In genomic region chr6:147075326-147075840, GRCh38 we compare ENCODE assay signal across 12 cellular contexts.
DNase-seq lines count a peak whose midpoint lies in the region; ATAC-seq and TF ChIP-seq lines count a peak whose summit lies in the region.
"Had no signal": no experiment of that assay in that cellular context is flagged by ENCODE, and none has a peak within 500 bp of the region (broad histone marks: within the 10 kb centered on the region; RNA-seq: fewer than 3 reads in every experiment).

No MANE protein-coding gene starts in this region.

- H3K4me3 ChIP-seq in Panc1 (ENCODE audit: low read depth in 2 of 2, low read length in 2 of 2) (no peak overlapping the region), parathyroid adenoma (ENCODE audit: low read depth, low read length) (no peak overlapping the region), HAP-1 (no peak overlapping the region)
- H3K4me3 ChIP-seq: GM23338 had no signal

- H3K9me3 ChIP-seq in Panc1 (ENCODE audit: control insufficient read depth, insufficient read depth, low read depth, low read length) (no peaks in the 10 kb centered on the region), parathyroid adenoma (ENCODE audit: control insufficient read depth, low read length) (no peaks in the 10 kb centered on the region), HAP-1 (no peaks in the 10 kb centered on the region)

- POLR2A ChIA-PET in Panc1 (lab: Charles Lee): no interaction called here

- no peaks in the 10 kb centered on the region for H3K79me2 ChIP-seq in parathyroid adenoma

- no peaks in the 10 kb centered on the region for H3K4me1 ChIP-seq in Panc1 (ENCODE audit: control insufficient read depth, insufficient read depth, low read length)
- peaks cover 42% of the 10 kb centered on the region for H3K4me1 ChIP-seq in parathyroid adenoma
- H3K4me1 ChIP-seq in HAP-1: no peaks in the 10 kb centered on the region

- no peak overlapping the region for H3K9ac ChIP-seq in parathyroid adenoma

- H3K36me3 ChIP-seq in Panc1 (ENCODE audit: control insufficient read depth, insufficient read depth, low read length) (no peaks in the 10 kb centered on the region), parathyroid adenoma (ENCODE audit: control insufficient read depth, insufficient read depth, low read length) (no peaks in the 10 kb centered on the region), HAP-1 (replicated peaks) (no peaks in the 10 kb centered on the region)

- DNase-seq in G401 (ENCODE audit: low spot score): peak; percentile 81
- DNase-seq in Panc1 (ENCODE audit: low read depth, low spot score): no peak
- DNase-seq in cerebellar nuclear complex (lab: John Stamatoyannopoulos, UW): peak; percentile 5 to 59
- DNase-seq in HAP-1 (ENCODE audit: low spot score in 2 of 2): no peak
- no peak for DNase-seq in MV-4-11 (lab: John Stamatoyannopoulos, UW)
- DNase-seq: Calu3; CD4-positive, alpha-beta T cell; DND-41; H9 had no signal

- no peak overlapping the region for H3K4me2 ChIP-seq in parathyroid adenoma (ENCODE audit: low read length)
- H3K4me2 ChIP-seq: GM23338 had no signal

- CTCF ChIA-PET in Panc1 (lab: Charles Lee): no interaction called here

- no peak for ATAC-seq in Panc1
- no peak for ATAC-seq in GM21360 (IDR thresholded peaks at IDR 0.05; ENCODE audit: unreplicated experiment)
- ATAC-seq: GM23338 had no signal

- H3K27me3 ChIP-seq in Panc1 (ENCODE audit: control insufficient read depth, insufficient read depth, low read length) (no peaks in the 10 kb centered on the region), parathyroid adenoma (ENCODE audit: control insufficient read depth, insufficient read depth, low read length) (no peaks in the 10 kb centered on the region), HAP-1 (ENCODE audit: low read depth) (0 out of 2 replicates have a peak, but pooled peaks cover 5% of the 10 kb centered on the region)

- in situ Hi-C loops in G401 (cut with HindIII; ENCODE audit: low sequenced_read_pairs) (no loop called here), Panc1 (cut with HindIII; ENCODE audit: low pct_unique_long_range_greater_than_20kb, low sequenced_read_pairs) (no loop called here), HAP-1 (cut with MboI; ENCODE audit: low sequenced_read_pairs) (no loop called here)

- H3K27ac ChIP-seq in Panc1 (ENCODE audit: low read length) (peak overlapping the region; percentile 2; the same call in 1 of the 2 replicates), parathyroid adenoma (peak overlapping the region; percentile 13)

- intact Hi-C loops in Panc1 (cut with micrococcal nuclease; ENCODE audit: unreplicated experiment): no loop called here

- no TSS peak for BruUV-seq in Panc1 (replicated peaks; lab: Mats Ljungman, UMichigan)

- TF ChIP-seq CTCF in Panc1 (IDR thresholded peaks at IDR 0.05) (no peak), parathyroid adenoma (IDR thresholded peaks at IDR 0.05) (no peak)

- peak overlapping the region; percentile 54 for H2AFZ ChIP-seq in parathyroid adenoma
- H2AFZ ChIP-seq: GM23338 had no signal

Comparison
In these comparisons a context has a peak if more than half of its experiments do, and no peak if none do; other contexts are left out.
1. DNase-seq: peak in G401 (single experiment) and cerebellar nuclear complex (2 of 2); none in Panc1 (single experiment), HAP-1 (0 of 2) and MV-4-11 (single experiment).